ENCODE assay signal across 16 cellular contexts in genomic region chr1:151961795-151962194, GRCh38.
"Had no signal": no experiment of that assay in that cellular context is flagged by ENCODE, and none has a peak within 500 bp of the region (broad histone marks: within the 10 kb centered on the region; RNA-seq: fewer than 3 reads in every experiment).

No MANE protein-coding gene starts in this region.

- H3K9me3 ChIP-seq: adrenal gland, esophagus squamous epithelium, SK-N-SH had no signal

- H3K36me3 Mint-ChIP-seq: activated naive CD4-positive, alpha-beta T cell treated with anti-CD3 and anti-CD28 coated beads, Interleukin-2, amount 50 U/mL, for 24 hours; naive thymus-derived CD8-positive, alpha-beta T cell; T-cell had no signal

- H3K27ac ChIP-seq: adrenal gland, cardiac muscle cell had no signal

- H3K27me3 ChIP-seq: adrenal gland, esophagus squamous epithelium had no signal

- H3K36me3 ChIP-seq: adrenal gland, cardiac muscle cell, esophagus squamous epithelium had no signal

- ATAC-seq: naive thymus-derived CD8-positive, alpha-beta T cell; T-cell had no signal

- H3K9ac ChIP-seq: SK-N-SH had no signal

- H3K4me3 Mint-ChIP-seq: activated CD4-positive, alpha-beta memory T cell treated with anti-CD3 and anti-CD28 coated beads, Interleukin-2, amount 10 ng/mL, durations not matched to agents 7 days and 5 days; activated naive CD4-positive, alpha-beta T cell treated with anti-CD3 and anti-CD28 coated beads, Interleukin-2, amount 50 U/mL, for 24 hours; activated T-cell treated with anti-CD3 and anti-CD28 coated beads, Interleukin-2, amount 50 U/mL, for 24 hours; naive thymus-derived CD8-positive, alpha-beta T cell; stimulated activated naive CD8-positive, alpha-beta T cell treated with anti-CD3 and anti-CD28 coated beads, Interleukin-15, Interleukin-2, amounts not matched to agents 100 ng/mL and 50 ng/mL, for 24 hours; T-cell had no signal

- H3K9me3 Mint-ChIP-seq: activated CD4-positive, alpha-beta memory T cell treated with anti-CD3 and anti-CD28 coated beads, Interleukin-2, amount 10 ng/mL, durations not matched to agents 7 days and 5 days; activated naive CD4-positive, alpha-beta T cell treated with anti-CD3 and anti-CD28 coated beads, Interleukin-2, amount 50 U/mL, for 24 hours; activated T-cell treated with anti-CD3 and anti-CD28 coated beads, Interleukin-2, amount 50 U/mL, for 24 hours; naive thymus-derived CD8-positive, alpha-beta T cell; stimulated activated naive CD8-positive, alpha-beta T cell treated with anti-CD3 and anti-CD28 coated beads, Interleukin-15, Interleukin-2, amounts not matched to agents 100 ng/mL and 50 ng/mL, for 24 hours; T-cell had no signal

- H3K27ac Mint-ChIP-seq: activated CD4-positive, alpha-beta memory T cell treated with anti-CD3 and anti-CD28 coated beads, Interleukin-2, amount 10 ng/mL, durations not matched to agents 7 days and 5 days; activated naive CD4-positive, alpha-beta T cell treated with anti-CD3 and anti-CD28 coated beads, Interleukin-2, amount 50 U/mL, for 24 hours; activated T-cell treated with anti-CD3 and anti-CD28 coated beads, Interleukin-2, amount 50 U/mL, for 24 hours; naive thymus-derived CD8-positive, alpha-beta T cell; stimulated activated naive CD8-positive, alpha-beta T cell treated with anti-CD3 and anti-CD28 coated beads, Interleukin-15, Interleukin-2, amounts not matched to agents 100 ng/mL and 50 ng/mL, for 24 hours; T-cell had no signal

- H3K4me1 ChIP-seq: adrenal gland had no signal

- H3K27me3 Mint-ChIP-seq: activated CD4-positive, alpha-beta memory T cell treated with anti-CD3 and anti-CD28 coated beads, Interleukin-2, amount 10 ng/mL, durations not matched to agents 7 days and 5 days; activated naive CD4-positive, alpha-beta T cell treated with anti-CD3 and anti-CD28 coated beads, Interleukin-2, amount 50 U/mL, for 24 hours; activated T-cell treated with anti-CD3 and anti-CD28 coated beads, Interleukin-2, amount 50 U/mL, for 24 hours had no signal

- H3K4me3 ChIP-seq: adrenal gland, cardiac muscle cell, esophagus squamous epithelium had no signal

- DNase-seq: activated CD4-positive, alpha-beta memory T cell treated with anti-CD3 and anti-CD28 coated beads, Interleukin-2, amount 10 ng/mL, durations not matched to agents 7 days and 5 days; activated CD4-positive, alpha-beta T cell treated with anti-CD3 and anti-CD28 coated beads for 4 hours; activated effector memory CD4-positive, alpha-beta T cell treated with Interleukin-2 at 50 U/mL for 16 hours; activated T-cell treated with anti-CD3 and anti-CD28 coated beads, Interleukin-2, amount 50 U/mL, for 24 hours; adrenal gland; esophagus squamous epithelium; hypothalamus; kidney glomerular epithelial cell; naive thymus-derived CD8-positive, alpha-beta T cell; right cardiac atrium; SK-N-SH; T-cell had no signal

- H3K4me2 ChIP-seq: SK-N-SH had no signal

- FAIRE-seq: colon had no signal
